ENCODE assay signal across 16 cellular contexts in genomic region chr7:44791278-44792219, GRCh38. TPM values are rescaled to one million over a fixed set of nuclear protein-coding genes. Genes with fewer than 3 reads are reported as not detected.
DNase-seq lines count a peak whose midpoint lies in the region; ATAC-seq, FAIRE-seq and TF ChIP-seq lines count a peak whose summit lies in the region.
"Had no signal": no experiment of that assay in that cellular context is flagged by ENCODE, and none has a peak within 500 bp of the region (broad histone marks: within the 10 kb centered on the region; RNA-seq: fewer than 3 reads in every experiment).

No MANE protein-coding gene starts in this region.

- H2AFZ ChIP-seq in K562 (ENCODE audit: low read depth, low read length), result no peak overlapping the region

- H3K36me3 ChIP-seq in K562 (ENCODE audit: control insufficient read depth, insufficient read depth, low read length) (no peaks in the 10 kb centered on the region), right atrium auricular region (no peaks in the 10 kb centered on the region)
- H3K36me3 ChIP-seq: BLaER1 had no signal

- WGBS in K562 (ENCODE audit: insufficient coverage, low coverage, missing lambda C conversion rate), result 54% methylated on average over 8 of the region's 8 CpGs

- H3K79me2 ChIP-seq in K562 (ENCODE audit: control insufficient read depth, insufficient read depth, low read length), result peaks cover 12% of the 10 kb centered on the region

- H4K20me1 ChIP-seq in K562 (replicated peaks; ENCODE audit: control insufficient read depth, insufficient read depth, low read length), result no peaks in the 10 kb centered on the region
- H4K20me1 ChIP-seq: BLaER1 had no signal

- no peaks in the 10 kb centered on the region for H3K9me3 Mint-ChIP-seq in IgD-negative memory B cell
- H3K9me3 Mint-ChIP-seq: natural killer cell treated with Interleukin-12 subunit alpha and Interleukin-12 subunit beta and Interleukin-15 and Interleukin-18, amount 100 ng/mL, for 72 hours had no signal

- no peak for TF ChIP-seq EP300 in K562 (IDR thresholded peaks at IDR 0.05; ENCODE audit: low read length)

- peak overlapping the region; percentile 8 to 88 (median 78) for H3K27ac Mint-ChIP-seq in IgD-negative memory B cell
- H3K27ac Mint-ChIP-seq: natural killer cell treated with Interleukin-12 subunit alpha and Interleukin-12 subunit beta and Interleukin-15 and Interleukin-18, amount 100 ng/mL, for 72 hours had no signal

- TF ChIP-seq CTCF in K562 (IDR thresholded peaks at IDR 0.05 in 2 of 3, conservative IDR thresholded peaks at IDR 0.05 in 1 of 3; ENCODE audit: insufficient read depth in 2 of 3, low read depth in 1 of 3, low read length in 3 of 3) (peak in 2 of 3 experiments; percentile 4 to 15; a peak in 1 of 6 replicates), right atrium auricular region (IDR thresholded peaks at IDR 0.05) (no peak)

- DNase-seq in AG08396 (ENCODE audit: low spot score) (peak; percentile 67), K562 (ENCODE audit: extremely low read depth in 1 of 4, low spot score in 3 of 4) (no peak), kidney tubule cell (ENCODE audit: low spot score) (peak; percentile 28), putamen (ENCODE audit: low spot score) (no peak), right atrium auricular region (ENCODE audit: low spot score) (no peak)
- DNase-seq: caudate nucleus; left cardiac atrium; NCI-H1105 treated with DMSO at 0.1 percent for 48 hours; NCI-H446; stimulated activated CD4-positive, alpha-beta T cell treated with anti-CD3 and anti-CD28 coated beads, Interleukin-15, amount 100 ng/mL, for 24 hours had no signal

- no peak overlapping the region for H3K4me3 ChIP-seq in K562
- H3K4me3 ChIP-seq in right atrium auricular region, result no peak overlapping the region
- H3K4me3 ChIP-seq: BLaER1, SJSA1 had no signal

- H3K4me3 Mint-ChIP-seq in IgD-negative memory B cell, result peak overlapping the region in 1 of 4 donors; percentile 16
- H3K4me3 Mint-ChIP-seq: natural killer cell treated with Interleukin-12 subunit alpha and Interleukin-12 subunit beta and Interleukin-15 and Interleukin-18, amount 100 ng/mL, for 72 hours had no signal

- H3K27me3 ChIP-seq in K562 (ENCODE audit: control insufficient read depth in 2 of 2, insufficient read depth in 2 of 2, low read length in 2 of 2), result no peaks in the 10 kb centered on the region
- H3K27me3 ChIP-seq in right atrium auricular region, result no peaks in the 10 kb centered on the region
- H3K27me3 ChIP-seq: BLaER1, SJSA1 had no signal

- TF ChIP-seq RAD21 in K562 (CRISPR knock-in tag; conservative IDR thresholded peaks at IDR 0.05 in 1 of 2, IDR thresholded peaks at IDR 0.05 in 1 of 2), result no peak; a peak in 1 of 4 replicates

- intact Hi-C loops in K562 (cut with micrococcal nuclease), result no loop called here

- no peak overlapping the region for H3K27ac ChIP-seq in K562 (ENCODE audit: extremely low read depth, low read depth, low read length)
- H3K27ac ChIP-seq in right atrium auricular region, result no peak overlapping the region
- H3K27ac ChIP-seq: BLaER1, SJSA1 had no signal

- TF ChIP-seq POLR2A in K562 (conservative IDR thresholded peaks at IDR 0.05), result no peak

- no TSS peak for BruUV-seq in K562 (replicated peaks; lab: Mats Ljungman, UMichigan)

- in situ Hi-C loops in K562 (cut with MboI), result no loop called here

- H3K36me3 Mint-ChIP-seq in IgD-negative memory B cell, result no peaks in the 10 kb centered on the region
- H3K36me3 Mint-ChIP-seq: natural killer cell treated with Interleukin-12 subunit alpha and Interleukin-12 subunit beta and Interleukin-15 and Interleukin-18, amount 100 ng/mL, for 72 hours had no signal

- no peaks in the 10 kb centered on the region for H3K9me1 ChIP-seq in K562 (ENCODE audit: control insufficient read depth, insufficient read depth, low read length)

- no peaks in the 10 kb centered on the region for H3K9me3 ChIP-seq in K562 (replicated peaks; ENCODE audit: control insufficient read depth, insufficient read depth, low read depth, low read length)
- no peaks in the 10 kb centered on the region for H3K9me3 ChIP-seq in right atrium auricular region
- H3K9me3 ChIP-seq: BLaER1, SJSA1 had no signal

- CTCF ChIA-PET in K562 (lab: Yijun Ruan, JAX; ENCODE audit: low intra/inter-chr PET ratio), result no interaction called here

- ATAC-seq in K562 (no peak), HG03432 (IDR thresholded peaks at IDR 0.05; ENCODE audit: unreplicated experiment) (no peak), GM21723 (IDR thresholded peaks at IDR 0.05; ENCODE audit: unreplicated experiment) (no peak)
- ATAC-seq: left cardiac atrium; natural killer cell treated with Interleukin-12 subunit alpha and Interleukin-12 subunit beta and Interleukin-15 and Interleukin-18, amount 100 ng/mL, for 72 hours had no signal

- H3K4me1 ChIP-seq in K562 (replicated peaks in 1 of 2; ENCODE audit: control insufficient read depth in 2 of 2, insufficient read depth in 2 of 2, low read length in 2 of 2), result peaks cover 8 to 21% of the 10 kb centered on the region in 2 experiments; a peak in 4 of 5 replicates
- H3K4me1 ChIP-seq in right atrium auricular region, result peaks cover 0 to 7% of the 10 kb centered on the region in 2 donors

- H3K4me2 ChIP-seq in K562 (ENCODE audit: insufficient read depth, low read length), result no peak overlapping the region
- H3K4me2 ChIP-seq: BLaER1 had no signal

- peak; percentile 62 for FAIRE-seq in K562 (lab: Jason Lieb, UNC)

- peaks cover 5 to 10% (median 8%) of the 10 kb centered on the region in 3 donors for H3K4me1 Mint-ChIP-seq in IgD-negative memory B cell

- no peaks in the 10 kb centered on the region for H3K27me3 Mint-ChIP-seq in IgD-negative memory B cell
- H3K27me3 Mint-ChIP-seq: natural killer cell treated with Interleukin-12 subunit alpha and Interleukin-12 subunit beta and Interleukin-15 and Interleukin-18, amount 100 ng/mL, for 72 hours had no signal

- POLR2A ChIA-PET in K562 (lab: Yijun Ruan, JAX), result interaction anchor here (1.0 to 1.1 kb wide), 2 partner anchors 94 to 194 kb away, joined by 4 read pairs; partner anchors contain the start of gene PURB

- H3K9ac ChIP-seq in K562 (ENCODE audit: insufficient read depth in 1 of 2, low read depth in 2 of 2, low read length in 2 of 2), result 0 out of 4 replicates have a peak overlapping the region, but pooled peaks of 1 of the 2 experiments have one; percentile 50
- H3K9ac ChIP-seq: BLaER1 had no signal

RNA-seq across cellular contexts. Expression of gene PPIA, which starts 4.9 kb away (rescaled TPM):
- 4,265 TPM for polyA plus RNA-seq in IgD-negative memory B cell
- 453 and 475 TPM in 2 replicates for total RNA-seq in K562 (2011; cell fraction: chromatin; rRNA removed; ENCODE audit: low replicate concordance)
- 439 and 464 TPM in 2 replicates for total RNA-seq in K562 (2011; cell fraction: nucleolus; rRNA removed)
- total RNA-seq in K562 (2011; cell fraction: nucleoplasm; rRNA removed), result 630 and 762 TPM in 2 replicates
- total RNA-seq in K562 (2014; rRNA removed), result 2,805 and 3,364 TPM in 2 replicates
- total RNA-seq in K562 (2014; rRNA removed; fragmentation: Illumina TruSeq; extraction: Trizol), result 4,631 and 4,826 TPM in 2 replicates
- 3,943 and 3,973 TPM in 2 replicates for total RNA-seq in K562 (2015; rRNA removed; fragmentation: Illumina TruSeq; extraction: Trizol)
- total RNA-seq in K562 (2021), result 2,583 and 2,768 TPM in 2 replicates
- polyA plus RNA-seq in K562 (2011; rRNA removed), result 5,196 and 6,697 TPM in 2 replicates
- 4,310 and 6,172 TPM in 2 replicates for polyA plus RNA-seq in K562 (2011; cell fraction: cytosol; rRNA removed)
- 1,280 and 2,340 TPM in 2 replicates for polyA plus RNA-seq in K562 (2011; cell fraction: nucleus; rRNA removed)
- polyA plus RNA-seq in K562 (2012), result 2,534 and 3,220 TPM in 2 replicates
- 7,504 and 8,032 TPM in 2 replicates for polyA plus RNA-seq in K562 (2014; fragmentation: Illumina TruSeq; extraction: Trizol)
- 1,000 to 10,000 TPM; 2,984 to 3,298 TPM for polyA plus RNA-seq in K562 (2014; fragmentation: Nextera tagmentation; extraction: Ambion mirVana)
- polyA plus RNA-seq in K562 (2014; rRNA removed), result 6,267 and 7,127 TPM in 2 replicates
- polyA minus RNA-seq in K562 (2011; rRNA and poly(A)+ RNA removed), result 2,540 and 2,827 TPM in 2 replicates
- polyA minus RNA-seq in K562 (2011; cell fraction: cytosol; rRNA and poly(A)+ RNA removed), result 724 and 768 TPM in 2 replicates
- polyA minus RNA-seq in K562 (2011; cell fraction: nucleus; rRNA and poly(A)+ RNA removed), result 135 and 291 TPM in 2 replicates
- total RNA-seq in right atrium auricular region, result 100 to 1,000 TPM; 820 to 834 TPM

RNA-seq across cellular contexts. Expression of gene ZMIZ2, which starts 42.9 kb away (rescaled TPM):
- polyA plus RNA-seq in IgD-negative memory B cell, result 15.5 TPM
- 88.7 and 221 TPM in 2 replicates for total RNA-seq in K562 (2011; cell fraction: chromatin; rRNA removed; ENCODE audit: low replicate concordance)
- 115 and 124 TPM in 2 replicates for total RNA-seq in K562 (2011; cell fraction: nucleolus; rRNA removed)
- total RNA-seq in K562 (2011; cell fraction: nucleoplasm; rRNA removed), result 100 and 113 TPM in 2 replicates
- total RNA-seq in K562 (2014; rRNA removed), result 4.5 and 8.0 TPM in 2 replicates
- 2.6 and 4.3 TPM in 2 replicates for total RNA-seq in K562 (2014; rRNA removed; fragmentation: Illumina TruSeq; extraction: Trizol)
- total RNA-seq in K562 (2015; rRNA removed; fragmentation: Illumina TruSeq; extraction: Trizol), result 4.9 and 5.9 TPM in 2 replicates
- total RNA-seq in K562 (2021), result 34.7 and 40.3 TPM in 2 replicates
- 5.2 and 12.7 TPM in 2 replicates for polyA plus RNA-seq in K562 (2011; rRNA removed)
- polyA plus RNA-seq in K562 (2011; cell fraction: cytosol; rRNA removed), result 3.5 and 5.4 TPM in 2 replicates
- polyA plus RNA-seq in K562 (2011; cell fraction: nucleus; rRNA removed), result 93.5 and 148 TPM in 2 replicates
- 39.3 and 55.6 TPM in 2 replicates for polyA plus RNA-seq in K562 (2012)
- polyA plus RNA-seq in K562 (2014; fragmentation: Illumina TruSeq; extraction: Trizol), result 15.5 and 22.3 TPM in 2 replicates
- under 1 TPM; 0.13 to 0.18 TPM for polyA plus RNA-seq in K562 (2014; fragmentation: Nextera tagmentation; extraction: Ambion mirVana)
- 19.1 and 20.0 TPM in 2 replicates for polyA plus RNA-seq in K562 (2014; rRNA removed)
- 7.6 and 8.2 TPM in 2 replicates for polyA minus RNA-seq in K562 (2011; rRNA and poly(A)+ RNA removed)
- 9.3 and 11.0 TPM in 2 replicates for polyA minus RNA-seq in K562 (2011; cell fraction: cytosol; rRNA and poly(A)+ RNA removed)
- 36.5 and 37.0 TPM in 2 replicates for polyA minus RNA-seq in K562 (2011; cell fraction: nucleus; rRNA and poly(A)+ RNA removed)
- 10 to 100 TPM; 14.1 to 21.3 TPM for total RNA-seq in right atrium auricular region

RNA-seq across cellular contexts. Expression of gene H2AZ2, which starts 56.3 kb away (rescaled TPM):
- polyA plus RNA-seq in IgD-negative memory B cell, result 148 TPM
- total RNA-seq in K562 (2011; cell fraction: chromatin; rRNA removed; ENCODE audit: low replicate concordance), result 52.2 and 119 TPM in 2 replicates
- 49.0 and 52.7 TPM in 2 replicates for total RNA-seq in K562 (2011; cell fraction: nucleolus; rRNA removed)
- 81.8 and 141 TPM in 2 replicates for total RNA-seq in K562 (2011; cell fraction: nucleoplasm; rRNA removed)
- total RNA-seq in K562 (2014; rRNA removed), result 380 and 497 TPM in 2 replicates
- 286 and 296 TPM in 2 replicates for total RNA-seq in K562 (2014; rRNA removed; fragmentation: Illumina TruSeq; extraction: Trizol)
- total RNA-seq in K562 (2015; rRNA removed; fragmentation: Illumina TruSeq; extraction: Trizol), result 217 and 219 TPM in 2 replicates
- 273 and 286 TPM in 2 replicates for total RNA-seq in K562 (2021)
- 276 and 382 TPM in 2 replicates for polyA plus RNA-seq in K562 (2011; rRNA removed)
- 254 and 312 TPM in 2 replicates for polyA plus RNA-seq in K562 (2011; cell fraction: cytosol; rRNA removed)
- 75.0 and 103 TPM in 2 replicates for polyA plus RNA-seq in K562 (2011; cell fraction: nucleus; rRNA removed)
- 262 and 408 TPM in 2 replicates for polyA plus RNA-seq in K562 (2012)
- polyA plus RNA-seq in K562 (2014; fragmentation: Illumina TruSeq; extraction: Trizol), result 213 and 246 TPM in 2 replicates
- polyA plus RNA-seq in K562 (2014; fragmentation: Nextera tagmentation; extraction: Ambion mirVana), result 100 to 1,000 TPM; 105 to 118 TPM
- 295 and 305 TPM in 2 replicates for polyA plus RNA-seq in K562 (2014; rRNA removed)
- polyA minus RNA-seq in K562 (2011; rRNA and poly(A)+ RNA removed), result 211 and 268 TPM in 2 replicates
- polyA minus RNA-seq in K562 (2011; cell fraction: cytosol; rRNA and poly(A)+ RNA removed), result 75.6 and 99.9 TPM in 2 replicates
- polyA minus RNA-seq in K562 (2011; cell fraction: nucleus; rRNA and poly(A)+ RNA removed), result 17.5 and 34.1 TPM in 2 replicates
- total RNA-seq in right atrium auricular region, result 100 to 1,000 TPM; 171 to 175 TPM

Comparison
In these comparisons a context has a peak if more than half of its experiments do, and no peak if none do; other contexts are left out.
1. DNase-seq: peak in AG08396 (single experiment) and kidney tubule cell (single experiment); none in K562 (0 of 4), putamen (single experiment) and right atrium auricular region (single experiment).
2. CTCF ChIP-seq: peak in K562 (2 of 3); none in right atrium auricular region (0 of 2).